Comparison of ENCODE assay signal across 8 cellular contexts in the genomic region with DNA sequence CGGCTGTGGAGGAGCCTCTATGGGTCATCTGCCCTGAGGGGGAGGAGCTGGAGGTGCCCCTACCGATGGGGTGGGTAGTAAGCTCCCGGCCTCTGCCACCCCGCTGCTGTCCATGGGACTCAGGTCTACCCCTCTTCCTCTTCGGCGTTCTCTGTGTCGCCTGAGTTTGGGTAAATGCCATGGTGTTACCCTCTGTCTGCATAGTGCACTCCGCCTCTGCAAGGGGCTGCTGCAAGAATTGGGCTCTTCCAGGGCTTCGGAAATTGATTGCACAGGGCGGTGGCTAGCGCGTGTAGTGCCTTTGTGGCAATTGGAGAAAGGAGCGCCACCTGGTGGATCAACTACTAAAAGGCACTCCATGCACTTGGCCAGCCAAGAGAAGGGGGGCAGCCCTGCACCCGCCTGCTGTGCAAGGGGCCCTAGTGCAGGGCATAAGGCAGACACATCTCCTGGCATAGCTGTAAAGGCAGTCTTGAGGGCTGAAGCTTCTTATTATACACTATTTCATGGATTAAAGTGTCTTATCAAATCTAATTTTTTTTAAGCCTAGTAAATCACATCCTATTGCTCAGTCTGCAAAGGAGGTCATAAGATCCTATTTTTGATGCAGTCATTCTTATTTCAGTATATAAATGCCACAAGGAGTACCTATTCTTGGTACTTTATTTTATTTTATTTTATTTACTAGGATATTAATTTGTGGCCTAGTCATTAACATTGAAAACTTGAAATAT.
DNase-seq lines count a peak whose midpoint lies in the region; ATAC-seq and TF ChIP-seq lines count a peak whose summit lies in the region.

No MANE protein-coding gene starts in this region.

- H3K4me3 ChIP-seq in AG09309 (ENCODE audit: control insufficient read depth, low read depth, low read length) (no peak overlapping the region), WI38 (ENCODE audit: low read depth, low read length) (no peak overlapping the region)

- ATAC-seq in GM18867 (IDR thresholded peaks at IDR 0.05; ENCODE audit: unreplicated experiment) (peak; percentile 99), HG03064 (IDR thresholded peaks at IDR 0.05; ENCODE audit: low read depth, unreplicated experiment) (peak; percentile 95)

- H3K27ac ChIP-seq in caudate nucleus (ENCODE audit: low read depth, low read length) = no peak overlapping the region

- peak; percentile 88 for TF ChIP-seq CTCF in AG09309 (IDR thresholded peaks at IDR 0.05; ENCODE audit: control insufficient read depth, insufficient read depth, low read depth, low read length, missing control alignments)
- TF ChIP-seq CTCF in WI38 (IDR thresholded peaks at IDR 0.05; ENCODE audit: low read depth, low read length) = peak; percentile 82

- DNase-seq in AG09309 (ENCODE audit: low read depth) (no peak), NCI-H2107 (lab: John Stamatoyannopoulos, UW) (peak; percentile 26), caudate nucleus (lab: John Stamatoyannopoulos, UW) (peak in 52 of 61 donors; percentile 2 to 66 (median 30)), kidney glomerular epithelial cell (lab: John Stamatoyannopoulos, UW) (peak; percentile 57)
- peak; percentile 73 for DNase-seq in stimulated activated CD4-positive, alpha-beta T cell treated with anti-CD3 and anti-CD28 coated beads, Interleukin-4, amount 100 ng/mL, for 1 hour
